Comparison of ENCODE assay signal across 1 cellular context in genomic region chr12:26874501-26875296, GRCh38.
TF ChIP-seq lines count a peak whose summit lies in the region.

No MANE protein-coding gene starts in this region.

TF ChIP-seq in HepG2, 621 proteins besides CTCF, POLR2A, EP300 and RAD21 (continued from another document):
- TF ChIP-seq HMGXB3 (CRISPR knock-in tag; IDR thresholded peaks at IDR 0.05; ENCODE audit: borderline replicate concordance) (no peak), SPEN (CRISPR knock-in tag; IDR thresholded peaks at IDR 0.05; ENCODE audit: low read depth) (no peak), MIER2 (CRISPR knock-in tag; IDR thresholded peaks at IDR 0.05) (no peak), NFATC3 (CRISPR knock-in tag; IDR thresholded peaks at IDR 0.05) (no peak), ZNF639 (CRISPR knock-in tag; conservative IDR thresholded peaks at IDR 0.05) (no peak), ZNF124 (CRISPR knock-in tag; IDR thresholded peaks at IDR 0.05) (no peak), THYN1 (CRISPR knock-in tag; IDR thresholded peaks at IDR 0.05; ENCODE audit: borderline replicate concordance, low read depth) (no peak), MLLT10 (CRISPR knock-in tag; IDR thresholded peaks at IDR 0.05) (no peak), ZNF556 (CRISPR knock-in tag; IDR thresholded peaks at IDR 0.05; ENCODE audit: borderline replicate concordance) (no peak), CHD4 (IDR thresholded peaks at IDR 0.05; ENCODE audit: borderline replicate concordance, low read length) (no peak), PTBP1 (IDR thresholded peaks at IDR 0.05; ENCODE audit: low read depth, low read length, poor library complexity, severe bottlenecking) (no peak), ZSCAN12 (CRISPR knock-in tag; IDR thresholded peaks at IDR 0.05) (no peak), CCAR2 (optimal IDR thresholded peaks at IDR 0.05; ENCODE audit: low read depth, low read length) (no peak)
